In genomic region chr2:225033440-225034390, GRCh38 we compare ENCODE assay signal across 17 cellular contexts. TPM values are rescaled to one million over a fixed set of nuclear protein-coding genes. Genes with fewer than 3 reads are reported as not detected.
DNase-seq lines count a peak whose midpoint lies in the region; ATAC-seq, FAIRE-seq and TF ChIP-seq lines count a peak whose summit lies in the region.
"Had no signal": no experiment of that assay in that cellular context is flagged by ENCODE, and none has a peak within 500 bp of the region (broad histone marks: within the 10 kb centered on the region; RNA-seq: fewer than 3 reads in every experiment).

No MANE protein-coding gene starts in this region.

- POLR2A ChIA-PET in CD4-positive, alpha-beta T cell (lab: Charles Lee): interaction anchor here (0.6 kb wide), 1 partner anchor 167 kb away, joined by 3 read pairs; no protein-coding TSS in a partner anchor

- CTCF ChIA-PET in CD4-positive, alpha-beta T cell (lab: Charles Lee): no interaction called here

- H3K9me3 ChIP-seq in CD4-positive, alpha-beta T cell (ENCODE audit: control insufficient read depth, low read length): no peaks in the 10 kb centered on the region
- H3K9me3 ChIP-seq: sigmoid colon had no signal

- H3K4me3 Mint-ChIP-seq in CD4-positive, alpha-beta T cell: peak overlapping the region; percentile 20
- no peak overlapping the region for H3K4me3 Mint-ChIP-seq in natural killer cell
- H3K4me3 Mint-ChIP-seq: activated B cell treated with CpG ODN at 0.5 μM for 24 hours had no signal

- peaks cover 81% of the 10 kb centered on the region for H3K4me1 Mint-ChIP-seq in CD4-positive, alpha-beta T cell (ENCODE audit: low read depth)
- H3K4me1 Mint-ChIP-seq in natural killer cell: peaks cover 74% of the 10 kb centered on the region in 2 donors

- H3K27ac ChIP-seq in CD4-positive, alpha-beta T cell (ENCODE audit: low read depth, low read length): no peak overlapping the region
- peak overlapping the region; percentile 56 for H3K27ac ChIP-seq in cingulate gyrus (ENCODE audit: low read depth, low read length)
- H3K27ac ChIP-seq: sigmoid colon had no signal

- intact Hi-C loops in CD4-positive, alpha-beta T cell (cut with DNase I, micrococcal nuclease): no loop called here
- intact Hi-C loops in natural killer cell (cut with micrococcal nuclease): no loop called here

- peak; percentile 75 for FAIRE-seq in GM12891 (lab: Jason Lieb, UNC)
- FAIRE-seq: H1 had no signal

- no peaks in the 10 kb centered on the region for H3K27me3 ChIP-seq in CD4-positive, alpha-beta T cell (ENCODE audit: control insufficient read depth, insufficient read depth, low read length)
- H3K27me3 ChIP-seq: sigmoid colon had no signal

- no peaks in the 10 kb centered on the region for H3K9me3 Mint-ChIP-seq in CD4-positive, alpha-beta T cell
- H3K9me3 Mint-ChIP-seq in natural killer cell: no peaks in the 10 kb centered on the region
- H3K9me3 Mint-ChIP-seq: activated B cell treated with CpG ODN at 0.5 μM for 24 hours had no signal

- H3K27ac Mint-ChIP-seq in CD4-positive, alpha-beta T cell: peak overlapping the region; percentile 60
- peak overlapping the region; percentile 61 to 65 for H3K27ac Mint-ChIP-seq in natural killer cell
- H3K27ac Mint-ChIP-seq: activated B cell treated with CpG ODN at 0.5 μM for 24 hours had no signal

- no peak for TF ChIP-seq POLR2A in GM12891 (IDR thresholded peaks at IDR 0.05; ENCODE audit: low read depth, low read length)

- H3K36me3 Mint-ChIP-seq in CD4-positive, alpha-beta T cell (ENCODE audit: low read depth): peaks cover 43% of the 10 kb centered on the region
- no peaks in the 10 kb centered on the region for H3K36me3 Mint-ChIP-seq in natural killer cell

- ATAC-seq in CD4-positive, alpha-beta T cell (ENCODE audit: poor library complexity): no peak
- ATAC-seq in natural killer cell: no peak
- ATAC-seq: left cardiac atrium had no signal

- DNase-seq in CD4-positive, alpha-beta T cell: no peak
- no peak for DNase-seq in GM12891 (ENCODE audit: insufficient read length, low spot score)
- DNase-seq in natural killer cell: no peak
- DNase-seq in ureter (ENCODE audit: low spot score): no peak
- no peak for DNase-seq in DMS79 (lab: John Stamatoyannopoulos, UW)
- no peak for DNase-seq in MV-4-11 (lab: John Stamatoyannopoulos, UW)
- DNase-seq: activated B cell treated with CpG ODN at 0.5 μM for 24 hours; AML-193; effector CD4-positive, alpha-beta T cell; left cardiac atrium; MM.1S; NCI-H187 treated with DMSO at 0.1 percent for 48 hours; occipital lobe; sigmoid colon; stimulated activated CD4-positive, alpha-beta T cell treated with anti-CD3 and anti-CD28 coated beads, Interleukin-1b, Interleukin-23, amount 100 ng/mL, for 48 hours had no signal

- no peaks in the 10 kb centered on the region for H3K27me3 Mint-ChIP-seq in CD4-positive, alpha-beta T cell
- H3K27me3 Mint-ChIP-seq in natural killer cell (ENCODE audit: low read depth in 2 of 2): no peaks in the 10 kb centered on the region
- H3K27me3 Mint-ChIP-seq: activated B cell treated with CpG ODN at 0.5 μM for 24 hours had no signal

- no peak for TF ChIP-seq CTCF in CD4-positive, alpha-beta T cell (IDR thresholded peaks at IDR 0.05)
- no peak for TF ChIP-seq CTCF in natural killer cell (IDR thresholded peaks at IDR 0.05)

TF ChIP-seq in GM12891, 5 proteins besides CTCF, POLR2A, EP300 and RAD21:
- TF ChIP-seq SPI1 (IDR thresholded peaks at IDR 0.05; ENCODE audit: low read depth, low read length): no peak
- TF ChIP-seq PAX5 (IDR thresholded peaks at IDR 0.05; ENCODE audit: insufficient read depth, low read length, severe bottlenecking): no peak

RNA-seq across cellular contexts. Expression of gene DOCK10, which starts 8.6 kb away (rescaled TPM):
- total RNA-seq in CD4-positive, alpha-beta T cell: 100 to 1,000 TPM; 184 to 209 TPM
- 43.7 TPM for polyA plus RNA-seq in GM12891 (2012; ENCODE audit: low read depth, missing spikeins)
- total RNA-seq in natural killer cell (100 to 1,000 TPM; 181 to 213 (median 182) TPM), ureter (9.6 TPM)

Comparison
In these comparisons a context has a peak if more than half of its experiments do, and no peak if none do; other contexts are left out.
1. RNA of gene DOCK10, which starts 8.6 kb away (total RNA-seq): 184 to 209 TPM in CD4-positive, alpha-beta T cell and 181 to 213 TPM in natural killer cell; 9.6 TPM in ureter (single experiment); every median in the first group is over 10 times any median in the second.